24 cellular contexts compared by ENCODE assay signal in genomic region chr7:7375538-7375937, GRCh38.
"Had no signal": no experiment of that assay in that cellular context is flagged by ENCODE, and none has a peak within 500 bp of the region (broad histone marks: within the 10 kb centered on the region; RNA-seq: fewer than 3 reads in every experiment).

No MANE protein-coding gene starts in this region.

- H3K9me3 Mint-ChIP-seq: immature natural killer cell, mesothelial cell of epicardium had no signal

- DNase-seq: dermis blood vessel endothelial cell; dorsolateral prefrontal cortex; effector CD4-positive, alpha-beta T cell; effector memory CD4-positive, alpha-beta T cell; foreskin keratinocyte; heart left ventricle; hypothalamus; immature natural killer cell; islet precursor cell; kidney; left cardiac atrium; left lung; left ventricle myocardium superior; lower lobe of right lung; mesenchymal stem cell; mucosa of descending colon had no signal

- H2AFZ ChIP-seq: hepatocyte had no signal

- H3K36me3 Mint-ChIP-seq: mesothelial cell of epicardium had no signal

- H3K27me3 ChIP-seq: dorsolateral prefrontal cortex, esophagus muscularis mucosa, gastroesophageal sphincter, heart left ventricle, hepatocyte, left lung had no signal

- H3K4me2 ChIP-seq: hepatocyte had no signal

- H3K27ac Mint-ChIP-seq: immature natural killer cell, mesothelial cell of epicardium had no signal

- H3K4me1 Mint-ChIP-seq: immature natural killer cell, mesothelial cell of epicardium had no signal

- H3K4me1 ChIP-seq: esophagus muscularis mucosa, foreskin keratinocyte, gastroesophageal sphincter, left lung, lower lobe of right lung had no signal

- H3K27ac ChIP-seq: coronary artery, esophagus muscularis mucosa, foreskin keratinocyte, gastroesophageal sphincter, heart left ventricle, hepatocyte, left lung, lower lobe of right lung had no signal

- H3K4me3 Mint-ChIP-seq: immature natural killer cell, mesothelial cell of epicardium had no signal

- ATAC-seq: foreskin keratinocyte, gastroesophageal sphincter, heart left ventricle, left cardiac atrium, left lung, left ventricle myocardium superior, lower lobe of right lung, mucosa of descending colon had no signal

- H3K4me3 ChIP-seq: coronary artery, dorsolateral prefrontal cortex, esophagus muscularis mucosa, gastroesophageal sphincter, heart left ventricle, hepatocyte, left lung, lower lobe of right lung, mucosa of descending colon had no signal

- H3K79me2 ChIP-seq: hepatocyte had no signal

- H3K36me3 ChIP-seq: esophagus muscularis mucosa, heart left ventricle, left lung, lower lobe of right lung had no signal

- FAIRE-seq: colon, endothelial cell of umbilical vein, frontal cortex had no signal

- H3K9me3 ChIP-seq: esophagus muscularis mucosa, gastroesophageal sphincter, heart left ventricle, left lung, lower lobe of right lung, mucosa of descending colon had no signal
